ENCODE assay signal across 10 cellular contexts in genomic region chr9:92970467-92970923, GRCh38. TPM values are rescaled to one million over a fixed set of nuclear protein-coding genes. Genes with fewer than 3 reads are reported as not detected.
A peak's percentile ranks its signal among the peaks of the same experiment; 100 is the strongest.
DNase-seq lines count a peak whose midpoint lies in the region; ATAC-seq, FAIRE-seq and TF ChIP-seq lines count a peak whose summit lies in the region.
"Had no signal": no experiment of that assay in that cellular context is flagged by ENCODE, and none has a peak within 500 bp of the region (broad histone marks: within the 10 kb centered on the region; RNA-seq: fewer than 3 reads in every experiment).

No MANE protein-coding gene starts in this region.

- H3K9ac ChIP-seq in HUES64 (ENCODE audit: low read depth, low read length), result 0 out of 2 replicates have a peak overlapping the region, but pooled peaks have one; percentile 14

- no peak for DNase-seq in CD4-positive, alpha-beta memory T cell
- DNase-seq in astrocyte of the cerebellum (ENCODE audit: low read depth), result peak; percentile 27
- peak; percentile 55 for DNase-seq in mesenteric fat pad (ENCODE audit: low spot score)
- DNase-seq in GM19239 (ENCODE audit: insufficient read length, low spot score), result no peak
- DNase-seq in UCSD-AML1 (lab: John Stamatoyannopoulos, UW; ENCODE audit: unreplicated experiment), result no peak
- DNase-seq in HUDEP-2 (lab: John Stamatoyannopoulos, UW; ENCODE audit: unreplicated experiment in 76 of 76), result no peak
- DNase-seq: sigmoid colon had no signal

- H3K27me3 ChIP-seq in CD4-positive, alpha-beta memory T cell (ENCODE audit: insufficient read depth, low read length), result no peaks in the 10 kb centered on the region
- no peaks in the 10 kb centered on the region for H3K27me3 ChIP-seq in HUES64 (ENCODE audit: insufficient read depth, low read length)
- H3K27me3 ChIP-seq: sigmoid colon had no signal

- H3K36me3 ChIP-seq in CD4-positive, alpha-beta memory T cell (ENCODE audit: insufficient read depth, low read length), result peaks cover 20% of the 10 kb centered on the region
- no peaks in the 10 kb centered on the region for H3K36me3 ChIP-seq in HUES64 (ENCODE audit: insufficient read depth, low read length)
- H3K36me3 ChIP-seq: sigmoid colon had no signal

- no peaks in the 10 kb centered on the region for H3K27me3 Mint-ChIP-seq in CD4-positive, alpha-beta memory T cell

- 65% methylated on average over 5 of the region's 5 CpGs for WGBS in HUES64

- H3K9me3 ChIP-seq in CD4-positive, alpha-beta memory T cell (ENCODE audit: control insufficient read depth in 1 of 2, low read length in 2 of 2), result no peaks in the 10 kb centered on the region
- no peaks in the 10 kb centered on the region for H3K9me3 ChIP-seq in HUES64 (ENCODE audit: insufficient read depth, low read depth, low read length)
- H3K9me3 ChIP-seq: sigmoid colon had no signal

- POLR2A ChIA-PET in CD4-positive, alpha-beta memory T cell (lab: Charles Lee; ENCODE audit: partially characterized antibody), result interaction anchor here (1.0 to 15.5 kb wide), 4 partner anchors 10 to 125 kb away, joined by 3 to 304 read pairs (median 5); partner anchors contain the start of gene FGD3

- ATAC-seq in HG02588 (IDR thresholded peaks at IDR 0.05; ENCODE audit: unreplicated experiment), result no peak

- peaks cover 36 to 70% of the 10 kb centered on the region in 2 donors for H3K36me3 Mint-ChIP-seq in CD4-positive, alpha-beta memory T cell

- in situ Hi-C loops in astrocyte of the cerebellum (cut with HindIII; ENCODE audit: low sequenced_read_pairs), result no loop called here

- TF ChIP-seq CTCF in astrocyte of the cerebellum (IDR thresholded peaks at IDR 0.05; ENCODE audit: low read depth, low read length, missing control alignments), result no peak

- peak overlapping the region; percentile 88 to 100 (median 98) for H3K27ac Mint-ChIP-seq in CD4-positive, alpha-beta memory T cell

- peaks cover 97% of the 10 kb centered on the region for H3K4me1 ChIP-seq in CD4-positive, alpha-beta memory T cell (ENCODE audit: insufficient read depth, low read length)
- peaks cover 27% of the 10 kb centered on the region for H3K4me1 ChIP-seq in HUES64 (ENCODE audit: insufficient read depth, low read length)
- H3K4me1 ChIP-seq: sigmoid colon had no signal

- H3K4me3 Mint-ChIP-seq in CD4-positive, alpha-beta memory T cell, result peak overlapping the region; percentile 75 to 99 (median 94)

- peak overlapping the region; percentile 19 to 54 for H3K4me3 ChIP-seq in CD4-positive, alpha-beta memory T cell (ENCODE audit: low read length in 2 of 2)
- H3K4me3 ChIP-seq in HUES64 (ENCODE audit: low read length), result no peak overlapping the region
- no peak overlapping the region for H3K4me3 ChIP-seq in astrocyte of the cerebellum (ENCODE audit: low read depth, low read length)
- H3K4me3 ChIP-seq: sigmoid colon had no signal

- CTCF ChIA-PET in CD4-positive, alpha-beta memory T cell (lab: Charles Lee; ENCODE audit: partially characterized antibody), result interaction anchor here (0.7 to 1.2 kb wide), 2 partner anchors 14 to 33 kb away, joined by 3 to 8 read pairs; no protein-coding TSS in a partner anchor

- no peaks in the 10 kb centered on the region for H3K9me3 Mint-ChIP-seq in CD4-positive, alpha-beta memory T cell

- H3K4me1 Mint-ChIP-seq in CD4-positive, alpha-beta memory T cell, result peaks cover 54 to 98% (median 76%) of the 10 kb centered on the region in 4 donors

- FAIRE-seq in GM19239 (lab: Jason Lieb, UNC), result no peak
- FAIRE-seq: endothelial cell of umbilical vein had no signal

- H3K27ac ChIP-seq in CD4-positive, alpha-beta memory T cell (ENCODE audit: low read depth, low read length), result peak overlapping the region; percentile 84
- H3K27ac ChIP-seq in HUES64 (ENCODE audit: low read depth, low read length), result peak overlapping the region; percentile 90
- H3K27ac ChIP-seq: sigmoid colon had no signal

- intact Hi-C loops in CD4-positive, alpha-beta memory T cell (cut with micrococcal nuclease), result loop anchor here (2.0 kb wide), 1 partner anchor 16 kb away; no protein-coding TSS in a partner anchor

RNA-seq across cellular contexts. Expression of gene FGD3, which starts 23.2 kb away (rescaled TPM):
- 100 to 1,000 TPM; 256 to 272 TPM for total RNA-seq in CD4-positive, alpha-beta memory T cell
- polyA plus RNA-seq in CD4-positive, alpha-beta memory T cell, result 100 to 1,000 TPM in 1 of 2 donors, 10 to 100 TPM in 1; 52.7 to 146 TPM
- polyA plus RNA-seq in HUES64 (2013, experiment 1 of 2), result 0.90 TPM
- polyA plus RNA-seq in HUES64 (2013, experiment 2 of 2), result 1.1 TPM
- 9.8 TPM for total RNA-seq in mesenteric fat pad
- total RNA-seq: endothelial cell of umbilical vein had no signal
- polyA plus RNA-seq: endothelial cell of umbilical vein had no signal

Comparison
In these comparisons a context has a peak if more than half of its experiments do, and no peak if none do; other contexts are left out.
1. DNase-seq: peak in astrocyte of the cerebellum (single experiment) and mesenteric fat pad (single experiment); none in CD4-positive, alpha-beta memory T cell (0 of 5), GM19239 (single experiment), UCSD-AML1 (single experiment) and HUDEP-2 (0 of 76).
2. H3K4me3 ChIP-seq: peak in CD4-positive, alpha-beta memory T cell (2 of 2); none in HUES64 (single experiment) and astrocyte of the cerebellum (single experiment).
3. RNA of gene FGD3, which starts 23.2 kb away (total RNA-seq): 256 to 272 TPM in CD4-positive, alpha-beta memory T cell; 9.8 TPM in mesenteric fat pad (single experiment); every median in the first group is over 10 times any median in the second.